In the genomic region with DNA sequence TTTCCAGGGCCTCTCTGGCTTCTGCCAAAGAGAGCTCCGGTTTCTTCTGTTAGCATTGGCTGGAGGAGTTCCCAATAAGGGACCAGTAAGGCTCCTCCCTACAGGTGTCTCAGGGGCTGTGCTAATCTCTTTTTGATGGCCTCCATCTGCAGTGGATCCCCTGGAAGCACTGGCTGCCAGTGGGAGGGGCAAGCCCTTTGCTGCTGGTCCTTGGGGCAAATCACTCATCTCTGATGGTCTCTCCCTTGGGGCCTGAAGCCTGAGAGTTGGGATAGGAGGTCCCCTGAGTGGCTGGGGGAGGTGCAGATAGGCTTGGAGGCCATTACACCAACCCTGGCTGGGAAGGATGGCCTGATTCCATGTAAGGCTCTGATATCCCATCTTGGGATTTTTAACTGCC, we compare ENCODE assay signal across 27 cellular contexts.
A peak's percentile ranks its signal among the peaks of the same experiment; 100 is the strongest.
DNase-seq lines count a peak whose midpoint lies in the region; ATAC-seq and TF ChIP-seq lines count a peak whose summit lies in the region.
"Had no signal": no experiment of that assay in that cellular context is flagged by ENCODE, and none has a peak within 500 bp of the region (broad histone marks: within the 10 kb centered on the region; RNA-seq: fewer than 3 reads in every experiment).

No MANE protein-coding gene starts in this region.

- peaks cover 0 to 13% (median 7%) of the 10 kb centered on the region in 11 experiments; a peak in 8 of 22 replicates for H3K9me3 ChIP-seq in BLaER1 treated with 17β-estradiol and CSF1 and Interleukin-3, amounts not matched to agents 10 nM and 100 nM (replicated peaks in 1 of 11)
- H3K9me3 ChIP-seq in HEK293 (ENCODE audit: control insufficient read depth, insufficient read depth, low read depth, low read length) (no peaks in the 10 kb centered on the region), NT2/D1 (ENCODE audit: insufficient read depth, low read length) (no peaks in the 10 kb centered on the region), GM23248 (ENCODE audit: low read depth) (no peaks in the 10 kb centered on the region)
- H3K9me3 ChIP-seq: heart right ventricle, neutrophil, sigmoid colon, SJCRH30 had no signal

- peaks cover 10 to 74% (median 67%) of the 10 kb centered on the region in 10 experiments for H3K4me1 ChIP-seq in BLaER1 treated with 17β-estradiol and CSF1 and Interleukin-3, amounts not matched to agents 10 nM and 100 nM
- H3K4me1 ChIP-seq in HEK293 (ENCODE audit: control insufficient read depth, insufficient read depth, low read length) = no peaks in the 10 kb centered on the region
- H3K4me1 ChIP-seq in NT2/D1 (ENCODE audit: insufficient read depth, insufficient read length) = peaks cover 1% of the 10 kb centered on the region
- 0 out of 2 replicates have a peak, but pooled peaks cover 4% of the 10 kb centered on the region for H3K4me1 ChIP-seq in GM23248 (ENCODE audit: insufficient read depth)
- H3K4me1 ChIP-seq: sigmoid colon, SJCRH30 had no signal

- H3K9me3 Mint-ChIP-seq in nephron = no peaks in the 10 kb centered on the region
- no peaks in the 10 kb centered on the region for H3K9me3 Mint-ChIP-seq in activated naive CD4-positive, alpha-beta T cell treated with anti-CD3 and anti-CD28 coated beads, Interleukin-2, amount 50 U/mL, for 72 hours
- H3K9me3 Mint-ChIP-seq: stimulated activated memory B cell treated with anti-CD40 and anti-IgM and Interleukin-4, amounts not matched to agents 10 μg/mL and 1 μg/mL and 100 μg/mL, for 72 hours; type B pancreatic cell had no signal

- H3K4me2 ChIP-seq in BLaER1 treated with 17β-estradiol and CSF1 and Interleukin-3, amounts not matched to agents 10 nM and 100 nM = peak overlapping the region in 9 of 11 experiments; percentile 8 to 81 (median 70); a peak in 16 of 22 replicates
- no peak overlapping the region for H3K4me2 ChIP-seq in GM23248 (ENCODE audit: unreplicated experiment)

- TF ChIP-seq CTCF in HEK293 (tag by site-specific recombination; IDR thresholded peaks at IDR 0.05) (no peak), nephron (IDR thresholded peaks at IDR 0.05; ENCODE audit: unreplicated experiment in 3 of 3) (no peak)

- H3K4me3 ChIP-seq in BLaER1 treated with 17β-estradiol and CSF1 and Interleukin-3, amounts not matched to agents 10 nM and 100 nM = no peak overlapping the region
- H3K4me3 ChIP-seq in HEK293 (ENCODE audit: low read depth, low read length) (no peak overlapping the region), NT2/D1 (ENCODE audit: insufficient read length, low read depth) (no peak overlapping the region), GM23248 (no peak overlapping the region)
- H3K4me3 ChIP-seq: heart right ventricle, sigmoid colon, SJCRH30 had no signal

- no peaks in the 10 kb centered on the region for H3K36me3 ChIP-seq in BLaER1 treated with 17β-estradiol and CSF1 and Interleukin-3, amounts not matched to agents 10 nM and 100 nM
- no peaks in the 10 kb centered on the region for H3K36me3 ChIP-seq in HEK293 (ENCODE audit: control insufficient read depth in 2 of 2, insufficient read depth in 1 of 2, low read length in 2 of 2)
- H3K36me3 ChIP-seq in NT2/D1 (ENCODE audit: insufficient read depth, insufficient read length, low read length) = no peaks in the 10 kb centered on the region
- H3K36me3 ChIP-seq in GM23248 (ENCODE audit: low read depth) = no peaks in the 10 kb centered on the region
- H3K36me3 ChIP-seq: heart right ventricle, neutrophil, sigmoid colon, SJCRH30 had no signal

- DNase-seq in NT2/D1 (ENCODE audit: low read depth, low spot score) = peak; percentile 23
- no peak for DNase-seq in GM23248
- no peak for DNase-seq in RKO (ENCODE audit: low spot score)
- no peak for DNase-seq in activated naive CD4-positive, alpha-beta T cell treated with anti-CD3 and anti-CD28 coated beads, Interleukin-2, amount 50 U/mL, for 72 hours (ENCODE audit: low spot score in 2 of 2)
- DNase-seq: activated CD4-positive, alpha-beta T cell treated with anti-CD3 and anti-CD28 coated beads, Interleukin-2, amount 50 U/mL, for 4 hours; activated CD4-positive, CD25-positive, alpha-beta regulatory T cell; activated naive CD4-positive, alpha-beta T cell treated with anti-CD3 and anti-CD28 coated beads, Interleukin-2, amount 50 U/mL, for 16 hours; amygdala; CD4-positive, CD25-positive, alpha-beta regulatory T cell; effector memory CD4-positive, alpha-beta T cell; erythroblast; GOT3; left colon; mesenchymal stem cell; NCI-H2029; sigmoid colon; SJCRH30; stimulated activated CD4-positive, alpha-beta T cell treated with anti-CD3 and anti-CD28 coated beads, Interleukin-4, amount 100 ng/mL, for 4 hours; substantia nigra had no signal

- CTCF ChIA-PET in HEK293 (lab: Yijun Ruan, JAX) = interaction anchor here (0.6 to 0.7 kb wide), 2 partner anchors 952 to 1456 kb away, joined by 3 to 5 read pairs; no protein-coding TSS in a partner anchor

- H4K20me1 ChIP-seq in BLaER1 treated with 17β-estradiol and CSF1 and Interleukin-3, amounts not matched to agents 10 nM and 100 nM = no peaks in the 10 kb centered on the region; a peak in 1 of 22 replicates
- H4K20me1 ChIP-seq in GM23248 (ENCODE audit: insufficient read depth) = no peaks in the 10 kb centered on the region

- no peaks in the 10 kb centered on the region for H3K9me2 ChIP-seq in GM23248 (ENCODE audit: insufficient read depth)

- no peak overlapping the region for H3K9ac ChIP-seq in BLaER1 treated with 17β-estradiol and CSF1 and Interleukin-3, amounts not matched to agents 10 nM and 100 nM
- no peak overlapping the region for H3K9ac ChIP-seq in NT2/D1 (ENCODE audit: insufficient read length, low read depth)
- H3K9ac ChIP-seq in GM23248 = no peak overlapping the region

- H3K27me3 Mint-ChIP-seq in nephron (ENCODE audit: low read depth) = peaks cover 3% of the 10 kb centered on the region

- no peak overlapping the region for H3K27ac ChIP-seq in BLaER1 treated with 17β-estradiol and CSF1 and Interleukin-3, amounts not matched to agents 10 nM and 100 nM
- H3K27ac ChIP-seq in HEK293 (ENCODE audit: extremely low read depth, low read depth, low read length) = no peak overlapping the region
- H3K27ac ChIP-seq in GM23248 = no peak overlapping the region
- H3K27ac ChIP-seq: heart right ventricle, neutrophil, sigmoid colon, SJCRH30 had no signal

- H3K36me3 Mint-ChIP-seq in nephron (ENCODE audit: low read depth) = no peaks in the 10 kb centered on the region
- H3K36me3 Mint-ChIP-seq in activated naive CD4-positive, alpha-beta T cell treated with anti-CD3 and anti-CD28 coated beads, Interleukin-2, amount 50 U/mL, for 72 hours = no peaks in the 10 kb centered on the region
- H3K36me3 Mint-ChIP-seq: CD4-positive, CD25-positive, alpha-beta regulatory T cell; stimulated activated memory B cell treated with anti-CD40 and anti-IgM and Interleukin-4, amounts not matched to agents 10 μg/mL and 1 μg/mL and 100 μg/mL, for 72 hours; type B pancreatic cell had no signal

- no peak overlapping the region for H3K4me3 Mint-ChIP-seq in nephron
- H3K4me3 Mint-ChIP-seq: CD4-positive, CD25-positive, alpha-beta regulatory T cell; stimulated activated memory B cell treated with anti-CD40 and anti-IgM and Interleukin-4, amounts not matched to agents 10 μg/mL and 1 μg/mL and 100 μg/mL, for 72 hours; type B pancreatic cell had no signal

- 53 to 62% methylated on average over 1 of the region's 1 CpG for WGBS in GM23248 (ENCODE audit: low coverage in 1 of 2, low lambda C conversion rate in 2 of 2, missing lambda C conversion rate in 2 of 2), 2 experiments

- peaks cover 34% of the 10 kb centered on the region for H3K4me1 Mint-ChIP-seq in nephron
- H3K4me1 Mint-ChIP-seq: CD4-positive, CD25-positive, alpha-beta regulatory T cell; stimulated activated memory B cell treated with anti-CD40 and anti-IgM and Interleukin-4, amounts not matched to agents 10 μg/mL and 1 μg/mL and 100 μg/mL, for 72 hours had no signal

- in situ Hi-C loops in GM23248 (cut with MboI) = loop anchor here (10.0 kb wide), 1 partner anchor 1400 kb away; no protein-coding TSS in a partner anchor

- ATAC-seq in activated naive CD4-positive, alpha-beta T cell treated with anti-CD3 and anti-CD28 coated beads, Interleukin-2, amount 50 U/mL, for 72 hours = no peak
- ATAC-seq: left colon; Panc1; stimulated activated memory B cell treated with anti-CD40 and anti-IgM and Interleukin-4, amounts not matched to agents 10 μg/mL and 1 μg/mL and 100 μg/mL, for 72 hours had no signal

- no peak overlapping the region for H2AFZ ChIP-seq in GM23248

- H3K27ac Mint-ChIP-seq in nephron = peak overlapping the region in 2 of 3 experiments; percentile 30 to 36
- no peak overlapping the region for H3K27ac Mint-ChIP-seq in activated naive CD4-positive, alpha-beta T cell treated with anti-CD3 and anti-CD28 coated beads, Interleukin-2, amount 50 U/mL, for 72 hours
- H3K27ac Mint-ChIP-seq: CD4-positive, CD25-positive, alpha-beta regulatory T cell; stimulated activated memory B cell treated with anti-CD40 and anti-IgM and Interleukin-4, amounts not matched to agents 10 μg/mL and 1 μg/mL and 100 μg/mL, for 72 hours; type B pancreatic cell had no signal

- H3F3A ChIP-seq in GM23248 (ENCODE audit: insufficient read depth) = no peaks in the 10 kb centered on the region

- POLR2A ChIA-PET in HEK293 (lab: Yijun Ruan, JAX) = no interaction called here

- no peaks in the 10 kb centered on the region for H3K79me2 ChIP-seq in GM23248 (ENCODE audit: insufficient read depth)

- peaks cover 0 to 7% (median 0%) of the 10 kb centered on the region in 11 experiments; a peak in 2 of 22 replicates for H3K27me3 ChIP-seq in BLaER1 treated with 17β-estradiol and CSF1 and Interleukin-3, amounts not matched to agents 10 nM and 100 nM
- no peaks in the 10 kb centered on the region for H3K27me3 ChIP-seq in NT2/D1 (ENCODE audit: insufficient read depth, insufficient read length)
- peaks cover 19% of the 10 kb centered on the region for H3K27me3 ChIP-seq in GM23248 (replicated peaks; ENCODE audit: insufficient read depth)

TF ChIP-seq in HEK293, 187 proteins besides CTCF, POLR2A, EP300 and RAD21:
- TF ChIP-seq ZIC2 (tag by site-specific recombination; IDR thresholded peaks at IDR 0.05) (peak; percentile 57), ZSCAN23 (tag by site-specific recombination; IDR thresholded peaks at IDR 0.05) (no peak), ZSCAN16 (tag by site-specific recombination; IDR thresholded peaks at IDR 0.05) (no peak), GLIS1 (tag by site-specific recombination; IDR thresholded peaks at IDR 0.05) (peak; percentile 74), SETDB1 (IDR thresholded peaks at IDR 0.05; ENCODE audit: insufficient read length, low read length) (no peak), ZNF341 (tag by site-specific recombination; IDR thresholded peaks at IDR 0.05; ENCODE audit: low read depth) (0 out of 2 replicates have a peak, but pooled peaks have one; percentile 23)

Comparison
In these comparisons a context has a peak if more than half of its experiments do, and no peak if none do; other contexts are left out.
1. H3K27ac Mint-ChIP-seq: peak in nephron (2 of 3); none in activated naive CD4-positive, alpha-beta T cell treated with anti-CD3 and anti-CD28 coated beads, Interleukin-2, amount 50 U/mL, for 72 hours (0 of 2).